In the genomic region with DNA sequence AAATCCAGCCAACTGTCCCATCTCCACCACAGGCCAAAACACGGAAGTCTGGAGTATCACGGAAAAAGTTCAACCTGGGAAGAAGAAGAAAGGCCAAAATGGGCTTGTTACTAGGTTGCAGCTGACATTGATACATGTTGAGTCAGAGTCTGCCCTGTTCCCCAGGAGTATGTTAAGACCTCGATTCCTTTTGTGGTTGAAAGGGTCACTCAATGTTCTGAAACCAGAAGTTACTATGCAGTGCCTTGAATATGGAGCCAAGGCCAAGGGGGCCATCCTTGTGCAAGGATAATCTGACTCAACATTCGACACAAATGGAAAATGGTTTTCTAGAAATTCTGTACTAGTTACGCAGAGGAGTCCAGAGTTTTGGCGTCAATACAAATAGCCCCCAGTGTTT, we compare ENCODE assay signal across 12 cellular contexts.
"Had no signal": no experiment of that assay in that cellular context is flagged by ENCODE, and none has a peak within 500 bp of the region (broad histone marks: within the 10 kb centered on the region; RNA-seq: fewer than 3 reads in every experiment).

No MANE protein-coding gene starts in this region.

- DNase-seq: activated B cell treated with CpG ODN at 0.5 μM for 24 hours; activated naive CD4-positive, alpha-beta T cell treated with anti-CD3 and anti-CD28 coated beads, Interleukin-2, amount 10 ng/mL, durations not matched to agents 7 days and 5 days; body of pancreas; endodermal cell; erythroblast; left ventricle myocardium superior; nephron progenitor cell; sigmoid colon; stimulated activated CD4-positive, alpha-beta T cell treated with anti-CD3 and anti-CD28 coated beads, Interleukin-15, amount 100 ng/mL, for 24 hours; stimulated activated CD4-positive, alpha-beta T cell treated with anti-CD3 and anti-CD28 coated beads, Interleukin-4, amount 100 ng/mL, for 4 hours; tibial artery had no signal

- H3K36me3 ChIP-seq: prostate gland had no signal

- ATAC-seq: body of pancreas, left ventricle myocardium superior had no signal

- H3K27me3 ChIP-seq: body of pancreas, sigmoid colon, tibial artery had no signal

- H3K9me3 ChIP-seq: body of pancreas, prostate gland, sigmoid colon, tibial artery had no signal

- H3K4me3 ChIP-seq: body of pancreas, prostate gland, sigmoid colon, tibial artery had no signal

- H3K27ac ChIP-seq: body of pancreas, prostate gland, tibial artery had no signal

- H3K4me1 ChIP-seq: prostate gland had no signal
